19 cellular contexts compared by ENCODE assay signal in the genomic region with DNA sequence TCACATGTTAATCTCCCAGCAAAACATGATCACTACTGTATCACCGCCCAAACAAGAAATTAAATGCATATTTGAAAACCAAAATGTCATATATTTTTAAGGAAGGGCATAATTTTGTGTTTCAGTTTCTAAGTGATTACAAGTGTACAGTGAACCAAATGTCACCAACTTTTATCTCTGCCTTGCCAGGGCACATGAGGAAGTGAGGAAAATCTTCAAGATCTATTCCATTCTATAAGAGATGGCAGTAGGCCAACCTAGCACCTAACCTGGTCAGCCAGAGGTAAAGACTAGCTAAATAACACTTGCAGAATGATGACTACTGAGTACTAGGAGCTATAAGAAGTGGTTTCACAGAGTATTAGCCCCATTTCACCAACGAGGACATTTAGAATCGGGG.
DNase-seq lines count a peak whose midpoint lies in the region; ATAC-seq and TF ChIP-seq lines count a peak whose summit lies in the region.
"Had no signal": no experiment of that assay in that cellular context is flagged by ENCODE, and none has a peak within 500 bp of the region (broad histone marks: within the 10 kb centered on the region; RNA-seq: fewer than 3 reads in every experiment).

No MANE protein-coding gene starts in this region.

- ATAC-seq in GM23338, result no peak
- ATAC-seq in HG03460 (IDR thresholded peaks at IDR 0.05; ENCODE audit: unreplicated experiment), result no peak
- ATAC-seq: activated CD4-positive, CD25-positive, alpha-beta regulatory T cell treated with anti-CD3 and anti-CD28 coated beads, Interleukin-2, amount 50 U/mL, for 24 hours; T-cell had no signal

- H3F3A ChIP-seq in GM23338 (replicated peaks; ENCODE audit: low read depth), result no peaks in the 10 kb centered on the region

- no TSS peak for BruUV-seq in Calu3 (replicated peaks; lab: Mats Ljungman, UMichigan)

- H3K36me3 Mint-ChIP-seq in GM23338 (ENCODE audit: low read depth) (peaks cover 3% of the 10 kb centered on the region; the same call in 1 of the 3 replicates), Calu3 (ENCODE audit: insufficient read depth, unreplicated experiment) (no peaks in the 10 kb centered on the region)

- H3K9me3 Mint-ChIP-seq in GM23338, result no peaks in the 10 kb centered on the region
- no peaks in the 10 kb centered on the region for H3K9me3 Mint-ChIP-seq in Calu3 (ENCODE audit: low read depth, unreplicated experiment)
- H3K9me3 Mint-ChIP-seq: activated CD4-positive, alpha-beta memory T cell treated with anti-CD3 and anti-CD28 coated beads for 36 hours; activated naive CD8-positive, alpha-beta T cell treated with anti-CD3 and anti-CD28 coated beads, Interleukin-2, amount 10 ng/mL, durations not matched to agents 7 days and 5 days; neural progenitor cell; T-cell had no signal

- peak overlapping the region; percentile 32 for H3K4me2 ChIP-seq in BLaER1
- peak overlapping the region; percentile 19; the same call in 1 of the 2 replicates for H3K4me2 ChIP-seq in GM23338
- no peak overlapping the region for H3K4me2 ChIP-seq in fibroblast of lung (ENCODE audit: extremely low read depth, insufficient read depth, low read length)
- H3K4me2 ChIP-seq: neural progenitor cell had no signal

- H3K79me2 ChIP-seq in GM23338 (replicated peaks; ENCODE audit: insufficient read depth) (peaks cover 48% of the 10 kb centered on the region), fibroblast of lung (ENCODE audit: control insufficient read depth, insufficient read depth, low read length) (no peaks in the 10 kb centered on the region)

- H3K9ac ChIP-seq in BLaER1 (no peak overlapping the region), fibroblast of lung (ENCODE audit: insufficient read depth, low read length) (no peak overlapping the region)
- H3K9ac ChIP-seq: neural progenitor cell had no signal

- peaks cover 6% of the 10 kb centered on the region; the same call in 1 of the 2 replicates for H3K36me3 ChIP-seq in BLaER1
- no peaks in the 10 kb centered on the region for H3K36me3 ChIP-seq in GM23338 (ENCODE audit: insufficient read depth)
- H3K36me3 ChIP-seq in fibroblast of lung (ENCODE audit: control insufficient read depth, insufficient read depth, low read length), result no peaks in the 10 kb centered on the region
- no peaks in the 10 kb centered on the region for H3K36me3 ChIP-seq in stomach
- H3K36me3 ChIP-seq: neural progenitor cell, suprapubic skin had no signal

- no peak overlapping the region for H3K27ac ChIP-seq in BLaER1
- H3K27ac ChIP-seq in GM23338 (ENCODE audit: low read depth), result 0 out of 2 replicates have a peak overlapping the region, but pooled peaks have one; percentile 11
- peak overlapping the region; percentile 39 for H3K27ac ChIP-seq in fibroblast of lung (ENCODE audit: insufficient read depth, low read length)
- H3K27ac ChIP-seq in stomach, result no peak overlapping the region
- H3K27ac ChIP-seq: C4-2B, neural progenitor cell, suprapubic skin had no signal

- WGBS in stomach, 5 donors, result 66 to 85% (median 77%) methylated on average over 3 of the region's 3 CpGs

- H3K27me3 ChIP-seq in BLaER1 (peaks cover 58% of the 10 kb centered on the region), GM23338 (ENCODE audit: insufficient read depth) (no peaks in the 10 kb centered on the region), fibroblast of lung (ENCODE audit: control insufficient read depth, insufficient read depth, low read length) (no peaks in the 10 kb centered on the region), stomach (no peaks in the 10 kb centered on the region)
- H3K27me3 ChIP-seq: neural progenitor cell, suprapubic skin had no signal

- CTCF ChIA-PET in Calu3 (lab: Charles Lee), result no interaction called here

- intact Hi-C loops in Calu3 (cut with micrococcal nuclease; ENCODE audit: unreplicated experiment) (loop anchor here (5.0 kb wide), 2 partner anchors 67 to 107 kb away; a partner anchor contains a TSS), stomach (cut with DNase I; ENCODE audit: low total_unique reads) (no loop called here)

- DNase-seq in GM23338 (ENCODE audit: low spot score) (no peak), RPMI8226 (peak; percentile 48), fibroblast of lung (ENCODE audit: low read depth in 2 of 2) (no peak), Calu3 (no peak), stomach (no peak)
- DNase-seq: activated CD4-positive, alpha-beta memory T cell treated with anti-CD3 and anti-CD28 coated beads for 36 hours; activated effector memory CD4-positive, alpha-beta T cell treated with Interleukin-2 at 50 U/mL for 16 hours; activated naive CD8-positive, alpha-beta T cell treated with anti-CD3 and anti-CD28 coated beads, Interleukin-2, amount 10 ng/mL, durations not matched to agents 7 days and 5 days; cerebellar nuclear complex; kidney glomerular epithelial cell; T-cell had no signal

- no peak overlapping the region for H3K4me3 Mint-ChIP-seq in GM23338
- H3K4me3 Mint-ChIP-seq in Calu3 (ENCODE audit: low read depth, unreplicated experiment), result no peak overlapping the region
- H3K4me3 Mint-ChIP-seq: activated CD4-positive, alpha-beta memory T cell treated with anti-CD3 and anti-CD28 coated beads for 36 hours; activated naive CD8-positive, alpha-beta T cell treated with anti-CD3 and anti-CD28 coated beads, Interleukin-2, amount 10 ng/mL, durations not matched to agents 7 days and 5 days; neural progenitor cell; T-cell had no signal

- H3K27me3 Mint-ChIP-seq in GM23338 (ENCODE audit: insufficient read depth, low read depth, poor library complexity) (no peaks in the 10 kb centered on the region), Calu3 (ENCODE audit: unreplicated experiment) (no peaks in the 10 kb centered on the region)
- H3K27me3 Mint-ChIP-seq: activated CD4-positive, alpha-beta memory T cell treated with anti-CD3 and anti-CD28 coated beads for 36 hours; activated naive CD8-positive, alpha-beta T cell treated with anti-CD3 and anti-CD28 coated beads, Interleukin-2, amount 10 ng/mL, durations not matched to agents 7 days and 5 days; progenitor cell of endocrine pancreas had no signal

- TF ChIP-seq CTCF in GM23338 (conservative IDR thresholded peaks at IDR 0.05; ENCODE audit: low read depth in 2 of 2), result no peak
- TF ChIP-seq CTCF in fibroblast of lung (conservative IDR thresholded peaks at IDR 0.05 in 1 of 2, IDR thresholded peaks at IDR 0.05 in 1 of 2; ENCODE audit: low read depth in 1 of 2, low read length in 2 of 2), result no peak
- TF ChIP-seq CTCF in Calu3 (IDR thresholded peaks at IDR 0.05; ENCODE audit: unreplicated experiment), result no peak
- TF ChIP-seq CTCF in stomach (IDR thresholded peaks at IDR 0.05), result no peak

- H3K4me1 Mint-ChIP-seq in GM23338, result peaks cover 47% of the 10 kb centered on the region
- peaks cover 22% of the 10 kb centered on the region for H3K4me1 Mint-ChIP-seq in Calu3 (ENCODE audit: low read depth, unreplicated experiment)

- no peak for TF ChIP-seq EP300 in stomach (IDR thresholded peaks at IDR 0.05)

- H3K9me3 ChIP-seq in BLaER1 (no peaks in the 10 kb centered on the region), fibroblast of lung (ENCODE audit: control insufficient read depth, insufficient read depth, low read depth, low read length) (no peaks in the 10 kb centered on the region), stomach (no peaks in the 10 kb centered on the region)
- H3K9me3 ChIP-seq: suprapubic skin had no signal

- H3K4me3 ChIP-seq in BLaER1 (no peak overlapping the region), GM23338 (no peak overlapping the region), fibroblast of lung (replicated peaks in 1 of 4; ENCODE audit: control extremely low read depth in 1 of 4, insufficient read depth in 1 of 4, low read depth in 3 of 4, low read length in 4 of 4) (no peak overlapping the region), stomach (no peak overlapping the region)
- H3K4me3 ChIP-seq: lung, neural progenitor cell, suprapubic skin had no signal

- no peak overlapping the region for H2AFZ ChIP-seq in GM23338
- H2AFZ ChIP-seq in fibroblast of lung (ENCODE audit: low read length), result no peak overlapping the region
- H2AFZ ChIP-seq: neural progenitor cell had no signal

- H3K4me1 ChIP-seq in BLaER1 (peaks cover 18% of the 10 kb centered on the region), GM23338 (ENCODE audit: insufficient read depth) (peaks cover 55% of the 10 kb centered on the region), fibroblast of lung (ENCODE audit: control insufficient read depth, extremely low read depth, insufficient read depth, low read length) (peaks cover 7% of the 10 kb centered on the region), stomach (peaks cover 0 to 29% (median 13%) of the 10 kb centered on the region in 4 donors)

- H3K27ac Mint-ChIP-seq in GM23338 (no peak overlapping the region), Calu3 (ENCODE audit: unreplicated experiment) (no peak overlapping the region)
- H3K27ac Mint-ChIP-seq: activated CD4-positive, alpha-beta memory T cell treated with anti-CD3 and anti-CD28 coated beads for 36 hours; activated naive CD8-positive, alpha-beta T cell treated with anti-CD3 and anti-CD28 coated beads, Interleukin-2, amount 10 ng/mL, durations not matched to agents 7 days and 5 days; neural progenitor cell; progenitor cell of endocrine pancreas; T-cell had no signal

- TF ChIP-seq POLR2A in stomach (IDR thresholded peaks at IDR 0.05), result no peak

- H4K20me1 ChIP-seq in BLaER1 (peaks cover 48% of the 10 kb centered on the region), GM23338 (replicated peaks; ENCODE audit: insufficient read depth) (no peaks in the 10 kb centered on the region), fibroblast of lung (ENCODE audit: control insufficient read depth, extremely low read depth, insufficient read depth, low read length) (no peaks in the 10 kb centered on the region)

- H3K9me2 ChIP-seq in GM23338 (ENCODE audit: insufficient read depth), result no peaks in the 10 kb centered on the region

TF ChIP-seq in GM23338, 12 proteins besides CTCF, POLR2A, EP300 and RAD21:
- TF ChIP-seq JUNB (IDR thresholded peaks at IDR 0.05; ENCODE audit: unreplicated experiment) (no peak), CREB1 (CRISPR knock-in tag; IDR thresholded peaks at IDR 0.05; ENCODE audit: low read depth) (no peak), ZNF114 (CRISPR knock-in tag; IDR thresholded peaks at IDR 0.05) (no peak), STAT1 (IDR thresholded peaks at IDR 0.05; ENCODE audit: unreplicated experiment) (no peak), EZH2 (IDR thresholded peaks at IDR 0.05; ENCODE audit: low read depth, unreplicated experiment) (no peak)
- TF ChIP-seq, protein P1, sequence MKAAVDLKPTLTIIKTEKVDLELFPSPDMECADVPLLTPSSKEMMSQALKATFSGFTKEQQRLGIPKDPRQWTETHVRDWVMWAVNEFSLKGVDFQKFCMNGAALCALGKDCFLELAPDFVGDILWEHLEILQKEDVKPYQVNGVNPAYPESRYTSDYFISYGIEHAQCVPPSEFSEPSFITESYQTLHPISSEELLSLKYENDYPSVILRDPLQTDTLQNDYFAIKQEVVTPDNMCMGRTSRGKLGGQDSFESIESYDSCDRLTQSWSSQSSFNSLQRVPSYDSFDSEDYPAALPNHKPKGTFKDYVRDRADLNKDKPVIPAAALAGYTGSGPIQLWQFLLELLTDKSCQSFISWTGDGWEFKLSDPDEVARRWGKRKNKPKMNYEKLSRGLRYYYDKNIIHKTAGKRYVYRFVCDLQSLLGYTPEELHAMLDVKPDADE (IDR thresholded peaks at IDR 0.05), result no peak

Comparison
In these comparisons a context has a peak if more than half of its experiments do, and no peak if none do; other contexts are left out.
1. H3K27ac ChIP-seq: peak in GM23338 (single experiment) and fibroblast of lung (single experiment); none in BLaER1 (single experiment) and stomach (0 of 5).